8 cellular contexts compared by ENCODE assay signal in genomic region chr1:12166834-12167492, GRCh38. TPM values are rescaled to one million over a fixed set of nuclear protein-coding genes. Genes with fewer than 3 reads are reported as not detected.
A peak's percentile ranks its signal among the peaks of the same experiment; 100 is the strongest.
DNase-seq lines count a peak whose midpoint lies in the region; TF ChIP-seq lines count a peak whose summit lies in the region.

Gene TNFRSF1B, plus strand, starts transcription at chr1:12166991. Its CDS starts 101 bp downstream, at chr1:12167092.

- DNase-seq in RPMI8226 (peak; percentile 90), glutamatergic neuron (peak; percentile 68), progenitor cell of endocrine pancreas (ENCODE audit: low spot score, unreplicated experiment) (peak; percentile 18), NCI-H2171 treated with DMSO at 0.1 percent for 48 hours (lab: John Stamatoyannopoulos, UW) (no peak), GOT3 (lab: John Stamatoyannopoulos, UW) (no peak)
- DNase-seq in activated naive CD4-positive, alpha-beta T cell treated with Interleukin-2 at 50 U/mL for 16 hours: peak; percentile 76

- TF ChIP-seq CTCF in HEK293 (tag by site-specific recombination; IDR thresholded peaks at IDR 0.05): no peak
- TF ChIP-seq CTCF in glutamatergic neuron (IDR thresholded peaks at IDR 0.05; ENCODE audit: partially characterized antibody, unreplicated experiment): no peak
- TF ChIP-seq CTCF in progenitor cell of endocrine pancreas (IDR thresholded peaks at IDR 0.05; ENCODE audit: unreplicated experiment): no peak

- H3K4me3 Mint-ChIP-seq in glutamatergic neuron (ENCODE audit: unreplicated experiment) (peak within 1 kb of the TSS; percentile 88), progenitor cell of endocrine pancreas (ENCODE audit: low read depth) (peak within 1 kb of the TSS; percentile 26)

- CTCF ChIA-PET in HEK293 (lab: Yijun Ruan, JAX): interaction anchor here (1.1 to 1.5 kb wide), 3 partner anchors 41 to 42 kb away, joined by 3 to 5 read pairs (median 3); no protein-coding TSS in a partner anchor

- H3K27me3 Mint-ChIP-seq in glutamatergic neuron (ENCODE audit: unreplicated experiment) (peaks cover 11% of the 10 kb centered on the region), progenitor cell of endocrine pancreas (peaks cover 76% of the 10 kb centered on the region)

- POLR2A ChIA-PET in HEK293 (lab: Yijun Ruan, JAX): no interaction called here

- H3K27ac Mint-ChIP-seq in glutamatergic neuron (ENCODE audit: unreplicated experiment) (peak within 1 kb of the TSS; percentile 87), progenitor cell of endocrine pancreas (no peak within 1 kb of the TSS)

- H3K4me1 ChIP-seq in HEK293 (ENCODE audit: control insufficient read depth, insufficient read depth, low read length): no peaks in the 10 kb centered on the region

- peaks cover 12% of the 10 kb centered on the region for H3K9me3 Mint-ChIP-seq in glutamatergic neuron (ENCODE audit: unreplicated experiment)
- no peaks in the 10 kb centered on the region for H3K9me3 Mint-ChIP-seq in progenitor cell of endocrine pancreas (ENCODE audit: low read depth)

- no peaks in the 10 kb centered on the region for H3K9me3 ChIP-seq in HEK293 (ENCODE audit: control insufficient read depth, insufficient read depth, low read depth, low read length)

- H3K36me3 ChIP-seq in HEK293 (ENCODE audit: control insufficient read depth in 2 of 2, insufficient read depth in 1 of 2, low read length in 2 of 2): no peaks in the 10 kb centered on the region

- H3K4me1 Mint-ChIP-seq in glutamatergic neuron (ENCODE audit: low read depth, unreplicated experiment): peaks cover 11% of the 10 kb centered on the region
- H3K4me1 Mint-ChIP-seq in progenitor cell of endocrine pancreas (ENCODE audit: low read depth): peaks cover 1% of the 10 kb centered on the region

- peak; percentile 95 for TF ChIP-seq POLR2A in GM10847 (IDR thresholded peaks at IDR 0.05; ENCODE audit: extremely low read depth, insufficient read length)

- H3K36me3 Mint-ChIP-seq in glutamatergic neuron (ENCODE audit: unreplicated experiment) (no peaks in the 10 kb centered on the region), progenitor cell of endocrine pancreas (ENCODE audit: insufficient read depth) (no peaks in the 10 kb centered on the region)

- no peak within 1 kb of the TSS for H3K4me3 ChIP-seq in HEK293 (ENCODE audit: low read depth, low read length)

- no peak within 1 kb of the TSS for H3K27ac ChIP-seq in HEK293 (ENCODE audit: extremely low read depth, low read depth, low read length)

TF ChIP-seq in HEK293, 187 proteins besides CTCF, POLR2A, EP300 and RAD21:
- TF ChIP-seq KLF10 (tag by site-specific recombination; IDR thresholded peaks at IDR 0.05): peak; percentile 38; the same call in 1 of the 2 replicates
- TF ChIP-seq OSR2 (tag by site-specific recombination; IDR thresholded peaks at IDR 0.05): no peak
TF ChIP-seq in HEK293: peak in this region for 1.

RNA-seq across cellular contexts. Expression of gene TNFRSF1B, which starts in this region (rescaled TPM):
- 5.1 TPM for total RNA-seq in glutamatergic neuron (ENCODE audit: unreplicated experiment)
- not detected in 2 replicates for total RNA-seq in progenitor cell of endocrine pancreas

Comparison
In these comparisons a context has a peak if more than half of its experiments do, and no peak if none do; other contexts are left out.
1. Peak in DNase-seq in progenitor cell of endocrine pancreas; RNA of the gene not detected or under 1 TPM.
2. DNase-seq: peak in RPMI8226 (single experiment), activated naive CD4-positive, alpha-beta T cell treated with Interleukin-2 at 50 U/mL for 16 hours (single experiment) and glutamatergic neuron (single experiment); none in NCI-H2171 treated with DMSO at 0.1 percent for 48 hours (single experiment) and GOT3 (single experiment).